ENCODE assay signal across 1 cellular context in genomic region chr2:85942346-85942957, GRCh38.
TF ChIP-seq lines count a peak whose summit lies in the region.

No MANE protein-coding gene starts in this region.

TF ChIP-seq in K562, 482 proteins besides CTCF, POLR2A, EP300 and RAD21 (continued from another document):
- TF ChIP-seq MTA3 (IDR thresholded peaks at IDR 0.05; ENCODE audit: borderline replicate concordance) (0 out of 2 replicates have a peak, but pooled peaks have one; percentile 27), CCAR2 (IDR thresholded peaks at IDR 0.05; ENCODE audit: low read depth, low read length) (no peak), TRIM24 (IDR thresholded peaks at IDR 0.05) (peak; percentile 18 to 55; a peak in 2 of 4 replicates), E2F1 (CRISPR knock-in tag; IDR thresholded peaks at IDR 0.05) (no peak), HOXB6 (CRISPR knock-in tag; IDR thresholded peaks at IDR 0.05; ENCODE audit: borderline replicate concordance) (no peak), USF2 (CRISPR knock-in tag; IDR thresholded peaks at IDR 0.05) (no peak), E4F1 (CRISPR knock-in tag; IDR thresholded peaks at IDR 0.05; ENCODE audit: borderline replicate concordance) (no peak), ZNF212 (CRISPR knock-in tag; IDR thresholded peaks at IDR 0.05) (no peak), CBX3 (IDR thresholded peaks at IDR 0.05; ENCODE audit: borderline replicate concordance in 1 of 2, low read length in 2 of 2) (peak in 1 of 2 experiments; percentile 90; a peak in 2 of 3 replicates), PTRF (tag; IDR thresholded peaks at IDR 0.05) (no peak), XRCC3 (IDR thresholded peaks at IDR 0.05) (0 out of 2 replicates have a peak, but pooled peaks have one; percentile 41), RREB1 (CRISPR knock-in tag; IDR thresholded peaks at IDR 0.05) (no peak), AFF4 (CRISPR knock-in tag; IDR thresholded peaks at IDR 0.05) (no peak), BRD4 (IDR thresholded peaks at IDR 0.05) (no peak), EWSR1 (IDR thresholded peaks at IDR 0.05; ENCODE audit: borderline replicate concordance, low read depth, partially characterized antibody) (no peak), CBX1 (IDR thresholded peaks at IDR 0.05; ENCODE audit: low read depth) (peak; percentile 79; the same call in 1 of the 2 replicates), E2F5 (CRISPR knock-in tag; IDR thresholded peaks at IDR 0.05) (no peak), ZEB2 (IDR thresholded peaks at IDR 0.05) (0 out of 2 replicates have a peak, but pooled peaks have one; percentile 34)
